ENCODE assay signal across 17 cellular contexts in the genomic region with DNA sequence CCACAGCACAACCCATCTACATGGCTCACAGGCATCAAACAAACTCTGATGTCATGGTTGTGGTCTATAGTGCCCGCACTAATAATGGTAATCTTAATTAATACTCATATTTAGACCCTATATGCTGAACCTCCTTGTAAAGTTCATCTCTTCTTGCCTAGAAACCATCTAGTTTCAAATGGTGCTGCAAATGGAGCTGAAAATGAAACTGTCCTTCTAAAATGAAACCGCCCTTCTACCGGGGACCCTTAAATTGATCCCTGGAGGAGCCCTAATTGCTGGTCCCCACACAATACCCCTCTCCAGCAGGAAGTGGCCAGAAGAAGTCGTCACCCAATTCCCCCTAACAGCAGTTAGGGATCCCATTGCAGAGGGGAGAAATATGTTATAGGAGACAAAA.
DNase-seq lines count a peak whose midpoint lies in the region; ATAC-seq and TF ChIP-seq lines count a peak whose summit lies in the region.
"Had no signal": no experiment of that assay in that cellular context is flagged by ENCODE, and none has a peak within 500 bp of the region (broad histone marks: within the 10 kb centered on the region; RNA-seq: fewer than 3 reads in every experiment).

No MANE protein-coding gene starts in this region.

- peak overlapping the region; percentile 30 for H3K27ac Mint-ChIP-seq in nephron progenitor cell
- H3K27ac Mint-ChIP-seq: CD4-positive, alpha-beta memory T cell; IgD-negative memory B cell; T-helper 17 cell had no signal

- no peaks in the 10 kb centered on the region for H3K79me2 ChIP-seq in hepatocyte

- H3K9me3 Mint-ChIP-seq in nephron progenitor cell, result peaks cover 57% of the 10 kb centered on the region

- H3K9me3 ChIP-seq in MG63 (no peaks in the 10 kb centered on the region), hepatocyte (ENCODE audit: low read depth) (no peaks in the 10 kb centered on the region)
- H3K9me3 ChIP-seq: BE2C had no signal

- H3K27me3 ChIP-seq in MG63 (no peaks in the 10 kb centered on the region), hepatocyte (no peaks in the 10 kb centered on the region)
- H3K27me3 ChIP-seq: BE2C had no signal

- WGBS in hepatocyte (ENCODE audit: low lambda C conversion rate, missing lambda C conversion rate), result 68% methylated on average over 4 of the region's 4 CpGs

- H3K27me3 Mint-ChIP-seq in nephron progenitor cell (ENCODE audit: low read depth, poor library complexity), result no peaks in the 10 kb centered on the region
- H3K27me3 Mint-ChIP-seq: CD4-positive, alpha-beta memory T cell; IgD-negative memory B cell; T-helper 17 cell had no signal

- no peaks in the 10 kb centered on the region for H3K9me2 ChIP-seq in hepatocyte (replicated peaks; ENCODE audit: insufficient read depth)

- H3K4me2 ChIP-seq in hepatocyte, result no peak overlapping the region

- peak; percentile 67 for ATAC-seq in GM18868 (IDR thresholded peaks at IDR 0.05; ENCODE audit: unreplicated experiment)
- ATAC-seq in HG02610 (IDR thresholded peaks at IDR 0.05; ENCODE audit: unreplicated experiment), result peak; percentile 46
- ATAC-seq: T-helper 17 cell had no signal

- H3K4me3 Mint-ChIP-seq in nephron progenitor cell, result no peak overlapping the region
- H3K4me3 Mint-ChIP-seq: CD4-positive, alpha-beta memory T cell; T-helper 17 cell had no signal

- H3K36me3 ChIP-seq in MG63 (no peaks in the 10 kb centered on the region), hepatocyte (replicated peaks; ENCODE audit: insufficient read depth, low read depth) (no peaks in the 10 kb centered on the region)
- H3K36me3 ChIP-seq: BE2C had no signal

- TF ChIP-seq CTCF in nephron progenitor cell (IDR thresholded peaks at IDR 0.05) (no peak), hepatocyte (IDR thresholded peaks at IDR 0.05; ENCODE audit: poor library complexity) (no peak)

- no peak overlapping the region for H2AFZ ChIP-seq in hepatocyte

- no peaks in the 10 kb centered on the region for H4K20me1 ChIP-seq in hepatocyte (ENCODE audit: insufficient read depth, poor library complexity, severe bottlenecking)

- H3K4me1 ChIP-seq in hepatocyte (ENCODE audit: insufficient read depth), result no peaks in the 10 kb centered on the region
- H3K4me1 ChIP-seq: BE2C had no signal

- DNase-seq in MG63 (no peak), nephron progenitor cell (no peak), SW480 (ENCODE audit: low spot score) (no peak), hepatocyte (ENCODE audit: low spot score) (no peak), T-helper 2 cell (no peak)
- DNase-seq: BE2C; CD4-positive, alpha-beta memory T cell; DMS79 treated with DMSO at 0.1 percent for 48 hours; HCEC 1CT; NCI-H1436 treated with DMSO at 0.1 percent for 48 hours; NCI-H2081 treated with DMSO at 0.1 percent for 48 hours; NCI-H526; T-helper 17 cell had no signal

- peaks cover 12% of the 10 kb centered on the region for H3K4me1 Mint-ChIP-seq in nephron progenitor cell
- H3K4me1 Mint-ChIP-seq: CD4-positive, alpha-beta memory T cell; T-helper 17 cell had no signal

- peak overlapping the region; percentile 20; the same call in 1 of the 2 replicates for H3K4me3 ChIP-seq in MG63
- no peak overlapping the region for H3K4me3 ChIP-seq in hepatocyte
- H3K4me3 ChIP-seq: SK-N-MC had no signal

- no peak overlapping the region for H3K27ac ChIP-seq in hepatocyte
- H3K27ac ChIP-seq: SK-N-MC had no signal

- H3K36me3 Mint-ChIP-seq in nephron progenitor cell (ENCODE audit: low read depth), result no peaks in the 10 kb centered on the region
- H3K36me3 Mint-ChIP-seq: CD4-positive, alpha-beta memory T cell; IgD-negative memory B cell had no signal
